ENCODE assay signal across 1 cellular context in the genomic region with DNA sequence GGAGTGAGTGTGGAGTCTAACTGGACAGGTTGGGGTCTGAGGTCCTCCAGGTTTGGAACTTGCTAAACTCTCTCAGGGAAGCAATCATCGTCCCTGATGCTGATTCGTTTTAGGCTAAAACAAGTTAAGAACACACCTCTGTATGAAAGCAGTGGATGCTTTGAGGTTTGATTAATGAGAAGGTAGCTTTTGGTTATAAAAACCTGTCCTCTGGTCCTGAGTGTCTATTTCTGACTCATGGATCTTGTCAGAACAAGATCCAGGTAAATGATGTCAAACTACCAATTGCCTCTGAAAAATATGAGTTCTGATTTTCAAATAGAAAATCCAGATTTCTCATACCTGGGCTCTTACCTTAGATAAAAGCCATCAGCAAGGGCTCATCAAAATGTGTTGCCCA.
TF ChIP-seq lines count a peak whose summit lies in the region.

No MANE protein-coding gene starts in this region.

TF ChIP-seq in HepG2, 621 proteins besides CTCF, POLR2A, EP300 and RAD21:
- TF ChIP-seq NCOA5 (CRISPR knock-in tag; IDR thresholded peaks at IDR 0.05) (no peak), TOE1 (CRISPR knock-in tag; IDR thresholded peaks at IDR 0.05) (no peak), YEATS2 (CRISPR knock-in tag; IDR thresholded peaks at IDR 0.05; ENCODE audit: borderline replicate concordance) (no peak), ZNF749 (CRISPR knock-in tag; IDR thresholded peaks at IDR 0.05; ENCODE audit: borderline replicate concordance) (no peak), CREM (IDR thresholded peaks at IDR 0.05) (no peak), CREM (CRISPR knock-in tag; IDR thresholded peaks at IDR 0.05) (no peak), ZNF703 (CRISPR knock-in tag; IDR thresholded peaks at IDR 0.05; ENCODE audit: borderline replicate concordance) (no peak), SOX13 (IDR thresholded peaks at IDR 0.05) (no peak), SOX13 (CRISPR knock-in tag; conservative IDR thresholded peaks at IDR 0.05 in 1 of 2, IDR thresholded peaks at IDR 0.05 in 1 of 2) (no peak), NR2C2 (CRISPR knock-in tag; IDR thresholded peaks at IDR 0.05; ENCODE audit: borderline replicate concordance) (no peak), IKZF4 (CRISPR knock-in tag; IDR thresholded peaks at IDR 0.05; ENCODE audit: borderline replicate concordance, low read depth, not compliant biosample characterization) (no peak)
- TF ChIP-seq, protein P1, sequence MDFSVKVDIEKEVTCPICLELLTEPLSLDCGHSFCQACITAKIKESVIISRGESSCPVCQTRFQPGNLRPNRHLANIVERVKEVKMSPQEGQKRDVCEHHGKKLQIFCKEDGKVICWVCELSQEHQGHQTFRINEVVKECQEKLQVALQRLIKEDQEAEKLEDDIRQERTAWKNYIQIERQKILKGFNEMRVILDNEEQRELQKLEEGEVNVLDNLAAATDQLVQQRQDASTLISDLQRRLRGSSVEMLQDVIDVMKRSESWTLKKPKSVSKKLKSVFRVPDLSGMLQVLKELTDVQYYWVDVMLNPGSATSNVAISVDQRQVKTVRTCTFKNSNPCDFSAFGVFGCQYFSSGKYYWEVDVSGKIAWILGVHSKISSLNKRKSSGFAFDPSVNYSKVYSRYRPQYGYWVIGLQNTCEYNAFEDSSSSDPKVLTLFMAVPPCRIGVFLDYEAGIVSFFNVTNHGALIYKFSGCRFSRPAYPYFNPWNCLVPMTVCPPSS (IDR thresholded peaks at IDR 0.05), result no peak
- TF ChIP-seq, protein P2, sequence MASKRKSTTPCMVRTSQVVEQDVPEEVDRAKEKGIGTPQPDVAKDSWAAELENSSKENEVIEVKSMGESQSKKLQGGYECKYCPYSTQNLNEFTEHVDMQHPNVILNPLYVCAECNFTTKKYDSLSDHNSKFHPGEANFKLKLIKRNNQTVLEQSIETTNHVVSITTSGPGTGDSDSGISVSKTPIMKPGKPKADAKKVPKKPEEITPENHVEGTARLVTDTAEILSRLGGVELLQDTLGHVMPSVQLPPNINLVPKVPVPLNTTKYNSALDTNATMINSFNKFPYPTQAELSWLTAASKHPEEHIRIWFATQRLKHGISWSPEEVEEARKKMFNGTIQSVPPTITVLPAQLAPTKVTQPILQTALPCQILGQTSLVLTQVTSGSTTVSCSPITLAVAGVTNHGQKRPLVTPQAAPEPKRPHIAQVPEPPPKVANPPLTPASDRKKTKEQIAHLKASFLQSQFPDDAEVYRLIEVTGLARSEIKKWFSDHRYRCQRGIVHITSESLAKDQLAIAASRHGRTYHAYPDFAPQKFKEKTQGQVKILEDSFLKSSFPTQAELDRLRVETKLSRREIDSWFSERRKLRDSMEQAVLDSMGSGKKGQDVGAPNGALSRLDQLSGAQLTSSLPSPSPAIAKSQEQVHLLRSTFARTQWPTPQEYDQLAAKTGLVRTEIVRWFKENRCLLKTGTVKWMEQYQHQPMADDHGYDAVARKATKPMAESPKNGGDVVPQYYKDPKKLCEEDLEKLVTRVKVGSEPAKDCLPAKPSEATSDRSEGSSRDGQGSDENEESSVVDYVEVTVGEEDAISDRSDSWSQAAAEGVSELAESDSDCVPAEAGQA (IDR thresholded peaks at IDR 0.05; ENCODE audit: low read depth), result no peak
- TF ChIP-seq, protein P2 (CRISPR knock-in tag; IDR thresholded peaks at IDR 0.05; ENCODE audit: borderline replicate concordance), result no peak
- TF ChIP-seq, protein P3, sequence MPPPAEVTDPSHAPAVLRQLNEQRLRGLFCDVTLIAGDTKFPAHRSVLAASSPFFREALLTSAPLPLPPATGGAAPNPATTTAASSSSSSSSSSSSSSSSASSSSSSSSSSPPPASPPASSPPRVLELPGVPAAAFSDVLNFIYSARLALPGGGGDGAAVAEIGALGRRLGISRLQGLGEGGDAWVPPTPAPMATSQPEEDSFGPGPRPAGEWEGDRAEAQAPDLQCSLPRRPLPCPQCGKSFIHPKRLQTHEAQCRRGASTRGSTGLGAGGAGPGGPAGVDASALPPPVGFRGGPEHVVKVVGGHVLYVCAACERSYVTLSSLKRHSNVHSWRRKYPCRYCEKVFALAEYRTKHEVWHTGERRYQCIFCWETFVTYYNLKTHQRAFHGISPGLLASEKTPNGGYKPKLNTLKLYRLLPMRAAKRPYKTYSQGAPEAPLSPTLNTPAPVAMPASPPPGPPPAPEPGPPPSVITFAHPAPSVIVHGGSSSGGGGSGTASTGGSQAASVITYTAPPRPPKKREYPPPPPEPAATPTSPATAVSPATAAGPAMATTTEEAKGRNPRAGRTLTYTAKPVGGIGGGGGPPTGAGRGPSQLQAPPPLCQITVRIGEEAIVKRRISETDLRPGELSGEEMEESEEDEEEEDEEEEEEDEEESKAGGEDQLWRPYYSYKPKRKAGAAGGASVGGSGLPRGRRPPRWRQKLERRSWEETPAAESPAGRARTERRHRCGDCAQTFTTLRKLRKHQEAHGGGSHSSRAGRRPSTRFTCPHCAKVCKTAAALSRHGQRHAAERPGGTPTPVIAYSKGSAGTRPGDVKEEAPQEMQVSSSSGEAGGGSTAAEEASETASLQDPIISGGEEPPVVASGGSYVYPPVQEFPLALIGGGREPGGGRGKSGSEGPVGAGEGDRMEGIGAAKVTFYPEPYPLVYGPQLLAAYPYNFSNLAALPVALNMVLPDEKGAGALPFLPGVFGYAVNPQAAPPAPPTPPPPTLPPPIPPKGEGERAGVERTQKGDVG (CRISPR knock-in tag; IDR thresholded peaks at IDR 0.05; ENCODE audit: borderline replicate concordance), result no peak
- TF ChIP-seq, protein P4, sequence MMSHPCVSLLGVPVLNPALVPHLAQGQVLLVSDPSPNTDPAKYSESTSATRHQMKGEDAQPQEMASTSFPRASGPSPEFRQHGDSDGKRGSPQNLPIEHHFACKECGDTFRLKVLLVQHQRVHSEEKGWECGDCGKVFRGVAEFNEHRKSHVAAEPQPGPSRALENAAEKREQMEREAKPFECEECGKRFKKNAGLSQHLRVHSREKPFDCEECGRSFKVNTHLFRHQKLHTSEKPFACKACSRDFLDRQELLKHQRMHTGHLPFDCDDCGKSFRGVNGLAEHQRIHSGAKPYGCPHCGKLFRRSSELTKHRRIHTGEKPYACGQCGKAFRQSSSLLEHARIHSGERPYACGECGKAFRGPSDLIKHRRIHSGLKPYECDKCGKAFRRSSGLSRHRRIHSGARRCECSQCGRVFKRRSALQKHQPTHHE (CRISPR knock-in tag; IDR thresholded peaks at IDR 0.05; ENCODE audit: borderline replicate concordance), result no peak
